Comparison of ENCODE assay signal across 29 cellular contexts in genomic region chr5:128287740-128288139, GRCh38.
"Had no signal": no experiment of that assay in that cellular context is flagged by ENCODE, and none has a peak within 500 bp of the region (broad histone marks: within the 10 kb centered on the region; RNA-seq: fewer than 3 reads in every experiment).

No MANE protein-coding gene starts in this region.

- H3K27me3 ChIP-seq: MG63 had no signal

- H3K4me3 Mint-ChIP-seq: activated CD4-positive, alpha-beta memory T cell treated with anti-CD3 and anti-CD28 coated beads for 36 hours; activated naive CD8-positive, alpha-beta T cell treated with anti-CD3 and anti-CD28 coated beads for 36 hours; activated T-cell treated with anti-CD3 and anti-CD28 coated beads, Interleukin-2, amount 50 U/mL, for 4 hours; activated T-helper 1 cell treated with anti-CD3 and anti-CD28 coated beads, Interleukin-12 subunit alpha, Interleukin-12 subunit beta, Interleukin-2, Interleukin-4 antibody, amounts not matched to agents 30 ng/mL and 10 ng/mL and 1 ng/mL, durations not matched to agents 14 hours and 24 hours and 36 hours had no signal

- DNase-seq: activated CD4-positive, alpha-beta memory T cell treated with anti-CD3 and anti-CD28 coated beads for 36 hours; activated CD4-positive, alpha-beta T cell treated with anti-CD3 and anti-CD28 coated beads, Interleukin-2, amount 50 U/mL, for 1 hour; activated CD8-positive, alpha-beta memory T cell treated with anti-CD3 and anti-CD28 coated beads, Interleukin-2, amount 50 U/mL, for 4 hours; activated effector memory CD4-positive, alpha-beta T cell treated with Interleukin-2 at 50 U/mL for 16 hours; activated naive CD4-positive, alpha-beta T cell; activated naive CD4-positive, alpha-beta T cell treated with anti-CD3 and anti-CD28 coated beads, Interleukin-2, amount 50 U/mL, for 16 hours; activated naive CD8-positive, alpha-beta T cell treated with anti-CD3 and anti-CD28 coated beads for 36 hours; activated T-cell treated with anti-CD3 and anti-CD28 coated beads for 4 hours; activated T-cell treated with anti-CD3 and anti-CD28 coated beads, Interleukin-2, amount 50 U/mL, for 4 hours; amniotic stem cell; aorta; caudate nucleus; cerebellar nuclear complex; Kasumi-1; KG1; MG63; NCI-H1048; NCI-H1436 treated with DMSO at 0.1 percent for 48 hours; NCI-H1694 treated with DMSO at 0.1 percent for 48 hours; NCI-H2029; NCI-H345; NCI-H524 treated with DMSO at 0.1 percent for 48 hours; NK-92 treated with Interleukin-12 subunit alpha and Interleukin-12 subunit beta, amount 100 ng/mL, for 24 hours; PC-9; Right ventricle myocardium superior; T1000 had no signal

- H3K27ac Mint-ChIP-seq: activated CD4-positive, alpha-beta memory T cell treated with anti-CD3 and anti-CD28 coated beads for 36 hours; activated naive CD8-positive, alpha-beta T cell treated with anti-CD3 and anti-CD28 coated beads for 36 hours; activated T-helper 1 cell treated with anti-CD3 and anti-CD28 coated beads, Interleukin-12 subunit alpha, Interleukin-12 subunit beta, Interleukin-2, Interleukin-4 antibody, amounts not matched to agents 30 ng/mL and 10 ng/mL and 1 ng/mL, durations not matched to agents 14 hours and 24 hours and 36 hours had no signal

- H3K27ac ChIP-seq: PC-9, RWPE1, SK-N-MC had no signal

- H3K9me3 ChIP-seq: MG63 had no signal

- H3K9me3 Mint-ChIP-seq: activated CD4-positive, alpha-beta memory T cell treated with anti-CD3 and anti-CD28 coated beads for 36 hours; activated naive CD8-positive, alpha-beta T cell treated with anti-CD3 and anti-CD28 coated beads for 36 hours; activated T-helper 1 cell treated with anti-CD3 and anti-CD28 coated beads, Interleukin-12 subunit alpha, Interleukin-12 subunit beta, Interleukin-2, Interleukin-4 antibody, amounts not matched to agents 30 ng/mL and 10 ng/mL and 1 ng/mL, durations not matched to agents 14 hours and 24 hours and 36 hours had no signal

- ATAC-seq: activated T-cell treated with anti-CD3 and anti-CD28 coated beads, Interleukin-2, amount 50 U/mL, for 4 hours had no signal

- H3K36me3 ChIP-seq: MG63 had no signal

- H3K27me3 Mint-ChIP-seq: activated CD4-positive, alpha-beta memory T cell treated with anti-CD3 and anti-CD28 coated beads for 36 hours; activated naive CD8-positive, alpha-beta T cell treated with anti-CD3 and anti-CD28 coated beads for 36 hours had no signal

- H3K4me1 Mint-ChIP-seq: activated naive CD8-positive, alpha-beta T cell treated with anti-CD3 and anti-CD28 coated beads for 36 hours had no signal

- H3K36me3 Mint-ChIP-seq: activated CD4-positive, alpha-beta memory T cell treated with anti-CD3 and anti-CD28 coated beads for 36 hours; activated naive CD8-positive, alpha-beta T cell treated with anti-CD3 and anti-CD28 coated beads for 36 hours had no signal

- H3K4me3 ChIP-seq: MG63, PC-9, SK-N-MC had no signal
